In genomic region chr2:144325086-144325485, GRCh38 we compare ENCODE assay signal across 8 cellular contexts.
A peak's percentile ranks its signal among the peaks of the same experiment; 100 is the strongest.
DNase-seq lines count a peak whose midpoint lies in the region; ATAC-seq and TF ChIP-seq lines count a peak whose summit lies in the region.

No MANE protein-coding gene starts in this region.

- H3K4me1 ChIP-seq in right atrium auricular region (peaks cover 0 to 12% of the 10 kb centered on the region in 2 donors), psoas muscle (peaks cover 19% of the 10 kb centered on the region)

- 78 to 83% (median 80%) methylated on average over 3 of the region's 3 CpGs for WGBS in psoas muscle, 3 donors

- H3K4me1 Mint-ChIP-seq in activated naive CD4-positive, alpha-beta T cell treated with anti-CD3 and anti-CD28 coated beads, Interleukin-2, amount 10 ng/mL, durations not matched to agents 7 days and 5 days: peaks cover 43% of the 10 kb centered on the region
- H3K4me1 Mint-ChIP-seq in stimulated activated naive B cell treated with anti-CD40 and anti-IgM and Interleukin-4, amounts not matched to agents 10 μg/mL and 1 μg/mL and 100 μg/mL, for 72 hours: peaks cover 34 to 50% of the 10 kb centered on the region in 2 donors
- peaks cover 35% of the 10 kb centered on the region for H3K4me1 Mint-ChIP-seq in nephron progenitor cell

- no peak for DNase-seq in Right ventricle myocardium superior
- DNase-seq in right atrium auricular region (ENCODE audit: low spot score): no peak
- peak; percentile 48 for DNase-seq in activated naive CD4-positive, alpha-beta T cell treated with anti-CD3 and anti-CD28 coated beads, Interleukin-2, amount 10 ng/mL, durations not matched to agents 7 days and 5 days
- DNase-seq in stimulated activated naive B cell treated with anti-CD40 and anti-IgM and Interleukin-4, amounts not matched to agents 10 μg/mL and 1 μg/mL and 100 μg/mL, for 72 hours: no peak
- DNase-seq in nephron progenitor cell: no peak
- no peak for DNase-seq in MG63
- no peak for DNase-seq in psoas muscle

- H3K36me3 Mint-ChIP-seq in activated naive CD4-positive, alpha-beta T cell treated with anti-CD3 and anti-CD28 coated beads, Interleukin-2, amount 10 ng/mL, durations not matched to agents 7 days and 5 days: peaks cover 2% of the 10 kb centered on the region
- peaks cover 5 to 26% of the 10 kb centered on the region in 2 donors for H3K36me3 Mint-ChIP-seq in stimulated activated naive B cell treated with anti-CD40 and anti-IgM and Interleukin-4, amounts not matched to agents 10 μg/mL and 1 μg/mL and 100 μg/mL, for 72 hours
- H3K36me3 Mint-ChIP-seq in nephron progenitor cell (ENCODE audit: low read depth): peaks cover 28% of the 10 kb centered on the region

- H3K27ac Mint-ChIP-seq in activated naive CD4-positive, alpha-beta T cell treated with anti-CD3 and anti-CD28 coated beads, Interleukin-2, amount 10 ng/mL, durations not matched to agents 7 days and 5 days: peak overlapping the region; percentile 82
- H3K27ac Mint-ChIP-seq in stimulated activated naive B cell treated with anti-CD40 and anti-IgM and Interleukin-4, amounts not matched to agents 10 μg/mL and 1 μg/mL and 100 μg/mL, for 72 hours: peak overlapping the region; percentile 84
- H3K27ac Mint-ChIP-seq in nephron progenitor cell: no peak overlapping the region

- H3K9me3 Mint-ChIP-seq in activated naive CD4-positive, alpha-beta T cell treated with anti-CD3 and anti-CD28 coated beads, Interleukin-2, amount 10 ng/mL, durations not matched to agents 7 days and 5 days: no peaks in the 10 kb centered on the region
- no peaks in the 10 kb centered on the region for H3K9me3 Mint-ChIP-seq in stimulated activated naive B cell treated with anti-CD40 and anti-IgM and Interleukin-4, amounts not matched to agents 10 μg/mL and 1 μg/mL and 100 μg/mL, for 72 hours
- H3K9me3 Mint-ChIP-seq in nephron progenitor cell: peaks cover 16% of the 10 kb centered on the region

- no peak overlapping the region for H3K27ac ChIP-seq in right atrium auricular region
- H3K27ac ChIP-seq in psoas muscle: no peak overlapping the region

- H3K27me3 ChIP-seq in right atrium auricular region (no peaks in the 10 kb centered on the region), MG63 (no peaks in the 10 kb centered on the region), psoas muscle (ENCODE audit: insufficient read depth in 3 of 3, low read length in 2 of 3) (no peaks in the 10 kb centered on the region)

- CTCF ChIA-PET in activated naive CD4-positive, alpha-beta T cell treated with anti-CD3 and anti-CD28 coated beads, Interleukin-2, amount 10 ng/mL, durations not matched to agents 7 days and 5 days (lab: Charles Lee): interaction anchor here (0.6 to 1.3 kb wide), 3 partner anchors 9 to 465 kb away, joined by 3 to 4 read pairs (median 3); no protein-coding TSS in a partner anchor

- H3K4me3 ChIP-seq in right atrium auricular region (no peak overlapping the region), MG63 (no peak overlapping the region), psoas muscle (no peak overlapping the region)

- intact Hi-C loops in Right ventricle myocardium superior (cut with DNase I) (no loop called here), psoas muscle (cut with DNase I) (no loop called here)

- peak; percentile 26 for ATAC-seq in Right ventricle myocardium superior (ENCODE audit: poor library complexity)
- ATAC-seq in HG03175 (IDR thresholded peaks at IDR 0.05; ENCODE audit: unreplicated experiment): peak; percentile 74
- peak; percentile 85 to 88 for ATAC-seq in stimulated activated naive B cell treated with anti-CD40 and anti-IgM and Interleukin-4, amounts not matched to agents 10 μg/mL and 1 μg/mL and 100 μg/mL, for 72 hours (replicated peaks)
- no peak for ATAC-seq in psoas muscle

- no peak overlapping the region for H3K4me3 Mint-ChIP-seq in activated naive CD4-positive, alpha-beta T cell treated with anti-CD3 and anti-CD28 coated beads, Interleukin-2, amount 10 ng/mL, durations not matched to agents 7 days and 5 days
- H3K4me3 Mint-ChIP-seq in stimulated activated naive B cell treated with anti-CD40 and anti-IgM and Interleukin-4, amounts not matched to agents 10 μg/mL and 1 μg/mL and 100 μg/mL, for 72 hours: no peak overlapping the region
- no peak overlapping the region for H3K4me3 Mint-ChIP-seq in nephron progenitor cell

- H3K27me3 Mint-ChIP-seq in activated naive CD4-positive, alpha-beta T cell treated with anti-CD3 and anti-CD28 coated beads, Interleukin-2, amount 10 ng/mL, durations not matched to agents 7 days and 5 days: no peaks in the 10 kb centered on the region
- no peaks in the 10 kb centered on the region for H3K27me3 Mint-ChIP-seq in stimulated activated naive B cell treated with anti-CD40 and anti-IgM and Interleukin-4, amounts not matched to agents 10 μg/mL and 1 μg/mL and 100 μg/mL, for 72 hours
- H3K27me3 Mint-ChIP-seq in nephron progenitor cell (ENCODE audit: low read depth, poor library complexity): no peaks in the 10 kb centered on the region

- no peaks in the 10 kb centered on the region for H3K36me3 ChIP-seq in right atrium auricular region
- peaks cover 4% of the 10 kb centered on the region; the same call in 1 of the 2 replicates for H3K36me3 ChIP-seq in MG63
- H3K36me3 ChIP-seq in psoas muscle (ENCODE audit: insufficient read depth in 1 of 2, low read depth in 1 of 2): no peaks in the 10 kb centered on the region

- H3K9me3 ChIP-seq in right atrium auricular region (no peaks in the 10 kb centered on the region), MG63 (peaks cover 12% of the 10 kb centered on the region; the same call in 1 of the 2 replicates), psoas muscle (no peaks in the 10 kb centered on the region)

- TF ChIP-seq CTCF in right atrium auricular region (IDR thresholded peaks at IDR 0.05) (no peak), nephron progenitor cell (IDR thresholded peaks at IDR 0.05) (no peak), psoas muscle (IDR thresholded peaks at IDR 0.05) (no peak)

Comparison
In these comparisons a context has a peak if more than half of its experiments do, and no peak if none do; other contexts are left out.
1. ATAC-seq: peak in Right ventricle myocardium superior (single experiment), HG03175 (single experiment) and stimulated activated naive B cell treated with anti-CD40 and anti-IgM and Interleukin-4, amounts not matched to agents 10 μg/mL and 1 μg/mL and 100 μg/mL, for 72 hours (2 of 2); none in psoas muscle (0 of 4).